21 cellular contexts compared by ENCODE assay signal in the genomic region with DNA sequence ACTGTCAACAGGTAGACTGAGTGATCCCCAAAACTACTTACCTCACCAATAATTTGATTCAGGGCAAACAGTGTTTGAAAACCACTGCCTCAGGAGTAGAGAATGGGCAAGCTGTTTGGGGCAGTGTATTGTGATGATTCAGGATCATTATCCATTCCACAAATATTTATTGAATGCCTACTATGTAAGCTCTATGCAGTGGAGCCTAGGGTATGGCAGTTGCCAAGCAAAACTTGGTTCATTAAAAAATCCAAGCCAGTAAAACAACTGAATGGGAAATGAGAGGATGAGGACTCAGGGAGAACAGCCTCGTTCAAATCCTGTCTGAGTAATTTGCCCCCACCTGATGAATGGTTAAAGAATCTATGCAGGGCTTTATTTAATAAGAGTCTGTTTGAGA.
DNase-seq lines count a peak whose midpoint lies in the region; ATAC-seq and TF ChIP-seq lines count a peak whose summit lies in the region.
"Had no signal": no experiment of that assay in that cellular context is flagged by ENCODE, and none has a peak within 500 bp of the region (broad histone marks: within the 10 kb centered on the region; RNA-seq: fewer than 3 reads in every experiment).

No MANE protein-coding gene starts in this region.

- intact Hi-C loops in heart left ventricle (cut with DNase I) = loop anchor here in 1 of 10 donors (5.0 kb wide), 1 partner anchor 43 kb away; no protein-coding TSS in a partner anchor

- TF ChIP-seq POLR2A in heart left ventricle (IDR thresholded peaks at IDR 0.05) = no peak

- no peak overlapping the region for H3K4me3 ChIP-seq in epithelial cell of esophagus (ENCODE audit: low read length)
- no peak overlapping the region for H3K4me3 ChIP-seq in heart left ventricle
- H3K4me3 ChIP-seq: testis had no signal

- WGBS in heart left ventricle, 4 donors = 85 to 90% (median 87%) methylated on average over 1 of the region's 1 CpG

- TF ChIP-seq CTCF in epithelial cell of esophagus (IDR thresholded peaks at IDR 0.05; ENCODE audit: insufficient read depth, low read depth, low read length, missing control alignments) (no peak), heart left ventricle (IDR thresholded peaks at IDR 0.05) (no peak)

- no peak for ATAC-seq in heart left ventricle
- ATAC-seq in GM21360 (IDR thresholded peaks at IDR 0.05; ENCODE audit: unreplicated experiment) = no peak
- ATAC-seq: sciatic nerve had no signal

- H3K27me3 ChIP-seq in heart left ventricle = no peaks in the 10 kb centered on the region
- H3K27me3 ChIP-seq: testis had no signal

- DNase-seq in NCI-H1105 treated with DMSO at 0.1 percent for 48 hours (lab: John Stamatoyannopoulos, UW) (peak; percentile 19), NCI-H1105 (lab: John Stamatoyannopoulos, UW) (no peak), M059J (ENCODE audit: low read depth) (peak; percentile 36), epithelial cell of esophagus (ENCODE audit: low read depth) (peak; percentile 34), stromal cell of bone marrow (ENCODE audit: low read depth) (peak; percentile 60), heart left ventricle (no peak), DMS53 (lab: John Stamatoyannopoulos, UW) (no peak)
- DNase-seq: activated CD8-positive, alpha-beta memory T cell treated with anti-CD3 and anti-CD28 coated beads for 24 hours; amygdala; head of caudate nucleus; islet precursor cell; Karpas-422; midbrain; NCI-H526 treated with DMSO at 0.1 percent for 48 hours; stimulated activated CD4-positive, alpha-beta T cell treated with anti-CD3 and anti-CD28 coated beads, Interleukin-2, amount 100 ng/mL, for 48 hours; SW 1271; testis; WERI-Rb-1 had no signal

- peaks cover 0 to 19% (median 10%) of the 10 kb centered on the region in 12 donors for H3K4me1 ChIP-seq in heart left ventricle
- H3K4me1 ChIP-seq: testis had no signal

- H3K9me3 ChIP-seq in heart left ventricle = no peaks in the 10 kb centered on the region
- H3K9me3 ChIP-seq: testis had no signal

- no peaks in the 10 kb centered on the region for H3K36me3 ChIP-seq in heart left ventricle
- H3K36me3 ChIP-seq: WERI-Rb-1 had no signal

- no peak overlapping the region for H3K27ac ChIP-seq in heart left ventricle
- H3K27ac ChIP-seq: 22Rv1, testis, WERI-Rb-1 had no signal

Comparison
In these comparisons a context has a peak if more than half of its experiments do, and no peak if none do; other contexts are left out.
1. DNase-seq: peak in NCI-H1105 treated with DMSO at 0.1 percent for 48 hours (single experiment), M059J (single experiment), epithelial cell of esophagus (single experiment) and stromal cell of bone marrow (single experiment); none in NCI-H1105 (single experiment), heart left ventricle (0 of 5) and DMS53 (single experiment).